16 cellular contexts compared by ENCODE assay signal in the genomic region with DNA sequence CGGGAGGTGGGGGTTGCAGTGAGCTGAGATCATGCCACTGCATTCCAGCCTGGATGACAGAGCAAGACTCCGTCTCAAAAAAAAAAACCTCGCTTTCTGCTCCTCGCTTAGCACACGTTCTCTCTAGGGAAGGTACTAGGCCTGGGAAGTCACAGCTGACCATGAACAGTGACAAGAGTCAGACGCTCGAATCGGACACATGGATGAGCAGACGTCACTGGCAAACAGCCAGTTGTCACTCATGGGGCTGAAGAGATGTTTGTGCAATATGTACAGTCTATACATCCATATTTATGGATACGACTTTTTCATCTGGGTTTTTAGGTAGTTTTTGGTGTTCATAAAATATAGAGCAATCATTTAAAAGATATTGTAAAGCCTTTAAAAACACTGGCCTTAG. TPM values are rescaled to one million over a fixed set of nuclear protein-coding genes. Genes with fewer than 3 reads are reported as not detected.
DNase-seq lines count a peak whose midpoint lies in the region; ATAC-seq and TF ChIP-seq lines count a peak whose summit lies in the region.
"Had no signal": no experiment of that assay in that cellular context is flagged by ENCODE, and none has a peak within 500 bp of the region (broad histone marks: within the 10 kb centered on the region; RNA-seq: fewer than 3 reads in every experiment).

No MANE protein-coding gene starts in this region.

- H3K4me1 ChIP-seq in aorta (ENCODE audit: control insufficient read depth in 1 of 2, insufficient read depth in 2 of 2, low read length in 2 of 2): no peaks in the 10 kb centered on the region

- no peak for ATAC-seq in activated T-helper 17 cell treated with anti-CD3 and anti-CD28 coated beads, Interleukin-2, amount 50 U/mL, for 72 hours (replicated peaks)
- ATAC-seq in aorta (ENCODE audit: low FRiP score) (no peak), GM21786 (IDR thresholded peaks at IDR 0.05; ENCODE audit: unreplicated experiment) (no peak), HG03196 (IDR thresholded peaks at IDR 0.05; ENCODE audit: unreplicated experiment) (no peak)
- ATAC-seq: GM12878 had no signal

- no peak overlapping the region for H3K4me3 Mint-ChIP-seq in T-helper 1 cell treated with Interleukin-12 subunit alpha and Interleukin-12 subunit beta and Interleukin-4 antibody, amounts not matched to agents 30 μg/mL and 1 μg/mL, for 36 hours
- no peak overlapping the region for H3K4me3 Mint-ChIP-seq in activated T-helper 17 cell treated with anti-CD3 and anti-CD28 coated beads, Interleukin-2, amount 50 U/mL, for 72 hours
- peak overlapping the region; percentile 24 for H3K4me3 Mint-ChIP-seq in glutamatergic neuron (ENCODE audit: unreplicated experiment)
- H3K4me3 Mint-ChIP-seq: CD4-positive, alpha-beta T cell; IgD-negative memory B cell had no signal

- H3K4me3 ChIP-seq in aorta (ENCODE audit: low read length in 2 of 2): no peak overlapping the region
- H3K4me3 ChIP-seq: BLaER1 treated with 17β-estradiol and CSF1 and Interleukin-3, amounts not matched to agents 10 nM and 100 nM; GM12878; GM23248 had no signal

- DNase-seq in T-helper 1 cell (no peak), glutamatergic neuron (peak; percentile 41), aorta (no peak)
- DNase-seq: 8988T; AML-193; Calu3; CD4-positive, alpha-beta T cell; DMS 273 treated with DMSO at 0.1 percent for 48 hours; GM23248 had no signal

- no peak for TF ChIP-seq CTCF in glutamatergic neuron (IDR thresholded peaks at IDR 0.05; ENCODE audit: partially characterized antibody, unreplicated experiment)

- WGBS in aorta, 2 donors: 74 to 76% methylated on average over 10 of the region's 10 CpGs

- no peaks in the 10 kb centered on the region for H3K4me1 Mint-ChIP-seq in T-helper 1 cell treated with Interleukin-12 subunit alpha and Interleukin-12 subunit beta and Interleukin-4 antibody, amounts not matched to agents 30 μg/mL and 1 μg/mL, for 36 hours (ENCODE audit: low read depth)
- no peaks in the 10 kb centered on the region for H3K4me1 Mint-ChIP-seq in activated T-helper 17 cell treated with anti-CD3 and anti-CD28 coated beads, Interleukin-2, amount 50 U/mL, for 72 hours
- peaks cover 18% of the 10 kb centered on the region for H3K4me1 Mint-ChIP-seq in glutamatergic neuron (ENCODE audit: low read depth, unreplicated experiment)

- H3K27me3 ChIP-seq in aorta (ENCODE audit: control insufficient read depth in 1 of 2, insufficient read depth in 2 of 2, low read length in 1 of 2): no peaks in the 10 kb centered on the region
- H3K27me3 ChIP-seq: BLaER1 treated with 17β-estradiol and CSF1 and Interleukin-3, amounts not matched to agents 10 nM and 100 nM had no signal

- H3K36me3 Mint-ChIP-seq in T-helper 1 cell treated with Interleukin-12 subunit alpha and Interleukin-12 subunit beta and Interleukin-4 antibody, amounts not matched to agents 30 μg/mL and 1 μg/mL, for 36 hours (ENCODE audit: low read depth): peaks cover 38% of the 10 kb centered on the region
- peaks cover 72% of the 10 kb centered on the region for H3K36me3 Mint-ChIP-seq in activated T-helper 17 cell treated with anti-CD3 and anti-CD28 coated beads, Interleukin-2, amount 50 U/mL, for 72 hours (ENCODE audit: low read depth)
- H3K36me3 Mint-ChIP-seq in glutamatergic neuron (ENCODE audit: unreplicated experiment): no peaks in the 10 kb centered on the region

- no peaks in the 10 kb centered on the region for H3K27me3 Mint-ChIP-seq in T-helper 1 cell treated with Interleukin-12 subunit alpha and Interleukin-12 subunit beta and Interleukin-4 antibody, amounts not matched to agents 30 μg/mL and 1 μg/mL, for 36 hours (ENCODE audit: low read depth)
- H3K27me3 Mint-ChIP-seq in activated T-helper 17 cell treated with anti-CD3 and anti-CD28 coated beads, Interleukin-2, amount 50 U/mL, for 72 hours: no peaks in the 10 kb centered on the region
- peaks cover 3% of the 10 kb centered on the region for H3K27me3 Mint-ChIP-seq in glutamatergic neuron (ENCODE audit: unreplicated experiment)
- H3K27me3 Mint-ChIP-seq: CD4-positive, alpha-beta T cell; IgD-negative memory B cell had no signal

- peaks cover 4 to 10% of the 10 kb centered on the region in 2 donors for H3K36me3 ChIP-seq in aorta (ENCODE audit: control insufficient read depth in 1 of 2, insufficient read depth in 2 of 2, low read length in 1 of 2)

- intact Hi-C loops in aorta (cut with DNase I): no loop called here

- H3K27ac Mint-ChIP-seq in T-helper 1 cell treated with Interleukin-12 subunit alpha and Interleukin-12 subunit beta and Interleukin-4 antibody, amounts not matched to agents 30 μg/mL and 1 μg/mL, for 36 hours: peak overlapping the region; percentile 15
- H3K27ac Mint-ChIP-seq in activated T-helper 17 cell treated with anti-CD3 and anti-CD28 coated beads, Interleukin-2, amount 50 U/mL, for 72 hours: peak overlapping the region; percentile 55
- peak overlapping the region; percentile 91 for H3K27ac Mint-ChIP-seq in glutamatergic neuron (ENCODE audit: unreplicated experiment)
- H3K27ac Mint-ChIP-seq: CD4-positive, alpha-beta T cell had no signal

- no peaks in the 10 kb centered on the region for H3K9me3 Mint-ChIP-seq in T-helper 1 cell treated with Interleukin-12 subunit alpha and Interleukin-12 subunit beta and Interleukin-4 antibody, amounts not matched to agents 30 μg/mL and 1 μg/mL, for 36 hours
- no peaks in the 10 kb centered on the region for H3K9me3 Mint-ChIP-seq in activated T-helper 17 cell treated with anti-CD3 and anti-CD28 coated beads, Interleukin-2, amount 50 U/mL, for 72 hours
- peaks cover 5% of the 10 kb centered on the region for H3K9me3 Mint-ChIP-seq in glutamatergic neuron (ENCODE audit: unreplicated experiment)
- H3K9me3 Mint-ChIP-seq: CD4-positive, alpha-beta T cell; IgD-negative memory B cell had no signal

- H3K27ac ChIP-seq in aorta (ENCODE audit: low read depth in 1 of 2, low read length in 2 of 2): no peak overlapping the region
- H3K27ac ChIP-seq: BLaER1 treated with 17β-estradiol and CSF1 and Interleukin-3, amounts not matched to agents 10 nM and 100 nM; GM23248 had no signal

- H3K9me3 ChIP-seq in aorta (ENCODE audit: control insufficient read depth, low read length): no peaks in the 10 kb centered on the region
- H3K9me3 ChIP-seq: BLaER1 treated with 17β-estradiol and CSF1 and Interleukin-3, amounts not matched to agents 10 nM and 100 nM had no signal

RNA-seq across cellular contexts. Expression of a gene that starts 19.4 kb away (rescaled TPM):
- 10 to 100 TPM in 1 of 2 donors, 1 to 10 TPM in 1; 9.8 to 20.2 TPM for total RNA-seq in activated T-helper 17 cell treated with anti-CD3 and anti-CD28 coated beads, Interleukin-2, amount 50 U/mL, for 72 hours
- total RNA-seq in glutamatergic neuron (ENCODE audit: unreplicated experiment) (31.7 TPM), aorta (10 to 100 TPM in 1 of 2 donors, 1 to 10 TPM in 1; 9.8 to 21.1 TPM)
- polyA plus RNA-seq in aorta: 10 to 100 TPM in 1 of 2 donors, 1 to 10 TPM in 1; 4.3 to 14.6 TPM

RNA-seq across cellular contexts. Expression of a gene that starts 39.1 kb away (rescaled TPM):
- 10 to 100 TPM; 25.7 to 26.4 TPM for total RNA-seq in activated T-helper 17 cell treated with anti-CD3 and anti-CD28 coated beads, Interleukin-2, amount 50 U/mL, for 72 hours
- total RNA-seq in glutamatergic neuron (ENCODE audit: unreplicated experiment): 22.6 TPM
- total RNA-seq in aorta: 10 to 100 TPM; 38.4 to 38.6 TPM
- 10 to 100 TPM; 25.4 to 31.7 TPM for polyA plus RNA-seq in aorta

Comparison
In these comparisons a context has a peak if more than half of its experiments do, and no peak if none do; other contexts are left out.
1. H3K27ac Mint-ChIP-seq: peak in every context shown above with its lines; median percentile 91 in glutamatergic neuron; 55 in activated T-helper 17 cell treated with anti-CD3 and anti-CD28 coated beads, Interleukin-2, amount 50 U/mL, for 72 hours; 15 in T-helper 1 cell treated with Interleukin-12 subunit alpha and Interleukin-12 subunit beta and Interleukin-4 antibody, amounts not matched to agents 30 μg/mL and 1 μg/mL, for 36 hours.